ENCODE assay signal across 8 cellular contexts in genomic region chr17:39928868-39929651, GRCh38. TPM values are rescaled to one million over a fixed set of nuclear protein-coding genes. Genes with fewer than 3 reads are reported as not detected.
A peak's percentile ranks its signal among the peaks of the same experiment; 100 is the strongest.
DNase-seq lines count a peak whose midpoint lies in the region; ATAC-seq and TF ChIP-seq lines count a peak whose summit lies in the region.

No MANE protein-coding gene starts in this region.

- no peak for TF ChIP-seq CTCF in CD4-positive, alpha-beta T cell (IDR thresholded peaks at IDR 0.05)
- TF ChIP-seq CTCF in astrocyte of the spinal cord (IDR thresholded peaks at IDR 0.05; ENCODE audit: low read depth, low read length): no peak

- H3K4me1 Mint-ChIP-seq in CD4-positive, alpha-beta T cell (ENCODE audit: low read depth): peaks cover 40% of the 10 kb centered on the region

- no peak overlapping the region for H3K4me3 ChIP-seq in astrocyte of the spinal cord (ENCODE audit: low read depth, low read length)

- POLR2A ChIA-PET in CD4-positive, alpha-beta T cell (lab: Charles Lee): interaction anchor here (0.9 kb wide), 1 partner anchor 122 kb away, joined by 3 read pairs; no protein-coding TSS in a partner anchor

- CTCF ChIA-PET in CD4-positive, alpha-beta T cell (lab: Charles Lee): interaction anchor here (1.6 kb wide), 1 partner anchor 19 kb away, joined by 4 read pairs; no protein-coding TSS in a partner anchor

- no peak overlapping the region for H3K27ac Mint-ChIP-seq in CD4-positive, alpha-beta T cell

- ATAC-seq in CD4-positive, alpha-beta T cell (ENCODE audit: poor library complexity): no peak
- no peak for ATAC-seq in HG02973 (IDR thresholded peaks at IDR 0.05; ENCODE audit: unreplicated experiment)

- H3K27ac ChIP-seq in CD4-positive, alpha-beta T cell (ENCODE audit: low read depth, low read length): no peak overlapping the region

- H3K9me3 ChIP-seq in CD4-positive, alpha-beta T cell (ENCODE audit: control insufficient read depth, low read length): no peaks in the 10 kb centered on the region

- H3K4me3 Mint-ChIP-seq in CD4-positive, alpha-beta T cell: peak overlapping the region; percentile 51

- H3K27me3 ChIP-seq in CD4-positive, alpha-beta T cell (ENCODE audit: control insufficient read depth, insufficient read depth, low read length): no peaks in the 10 kb centered on the region

- H3K27me3 Mint-ChIP-seq in CD4-positive, alpha-beta T cell: no peaks in the 10 kb centered on the region

- H3K9me3 Mint-ChIP-seq in CD4-positive, alpha-beta T cell: no peaks in the 10 kb centered on the region

- in situ Hi-C loops in astrocyte of the spinal cord (cut with HindIII; ENCODE audit: low sequenced_read_pairs): no loop called here

- DNase-seq in CD4-positive, alpha-beta T cell: no peak
- peak; percentile 90 for DNase-seq in LHCN-M2 (ENCODE audit: low read depth)
- DNase-seq in astrocyte of the spinal cord (ENCODE audit: low read depth, low spot score): peak; percentile 94
- DNase-seq in lung microvascular endothelial cell (ENCODE audit: low read depth in 2 of 2): peak; percentile 61 to 93
- DNase-seq in activated gamma-delta T cell (lab: John Stamatoyannopoulos, UW): no peak
- no peak for DNase-seq in KG1 (lab: John Stamatoyannopoulos, UW)
- no peak for DNase-seq in NAMALWA (ENCODE audit: low spot score)

- intact Hi-C loops in CD4-positive, alpha-beta T cell (cut with DNase I, micrococcal nuclease): loop anchor here (2.0 to 10.0 kb wide), 7 partner anchors 33 to 474 kb away; partner anchors contain the start of genes GSDMA (in 1 of the 2), MED1 (in 1 of the 2) and MED24 (in 1 of the 2)

- peaks cover 28% of the 10 kb centered on the region for H3K36me3 Mint-ChIP-seq in CD4-positive, alpha-beta T cell (ENCODE audit: low read depth)

RNA-seq across cellular contexts. Expression of gene LRRC3C, which starts 1.5 kb away (rescaled TPM):
- not detected for total RNA-seq in CD4-positive, alpha-beta T cell
- total RNA-seq in LHCN-M2 (2014; rRNA removed): not detected in 2 replicates
- polyA plus RNA-seq in LHCN-M2 (2012): not detected
- not detected in 2 replicates for total RNA-seq in lung microvascular endothelial cell

RNA-seq across cellular contexts. Expression of gene ORMDL3, which starts 1.7 kb away (rescaled TPM):
- 100 to 1,000 TPM; 103 to 105 TPM for total RNA-seq in CD4-positive, alpha-beta T cell
- total RNA-seq in LHCN-M2 (2014; rRNA removed) (29.0 and 31.7 TPM in 2 replicates), lung microvascular endothelial cell (25.9 and 38.5 TPM in 2 replicates)
- 54.9 TPM for polyA plus RNA-seq in LHCN-M2 (2012)

RNA-seq across cellular contexts. Expression of gene GSDMB, which starts 10.6 kb away (rescaled TPM):
- total RNA-seq in CD4-positive, alpha-beta T cell: 10 to 100 TPM; 22.3 to 22.7 TPM
- total RNA-seq in LHCN-M2 (2014; rRNA removed): 0.98 and 1.8 TPM in 2 replicates
- 0.94 TPM for polyA plus RNA-seq in LHCN-M2 (2012)
- total RNA-seq in lung microvascular endothelial cell: 1.6 and 1.7 TPM in 2 replicates

RNA-seq across cellular contexts. Expression of gene GSDMA, which starts 33.7 kb away (rescaled TPM):
- total RNA-seq in CD4-positive, alpha-beta T cell: under 1 TPM in 1 of 2 experiments, not detected in 1; 0.14 TPM
- total RNA-seq in LHCN-M2 (2014; rRNA removed): not detected in 2 replicates
- polyA plus RNA-seq in LHCN-M2 (2012): not detected
- not detected in 2 replicates for total RNA-seq in lung microvascular endothelial cell

RNA-seq across cellular contexts. Expression of gene PSMD3, which starts 51.5 kb away (rescaled TPM):
- total RNA-seq in CD4-positive, alpha-beta T cell: 10 to 100 TPM; 66.7 to 71.9 TPM
- total RNA-seq in LHCN-M2 (2014; rRNA removed) (153 and 159 TPM in 2 replicates), lung microvascular endothelial cell (66.5 and 84.3 TPM in 2 replicates)
- polyA plus RNA-seq in LHCN-M2 (2012): 127 TPM

Comparison
In these comparisons a context has a peak if more than half of its experiments do, and no peak if none do; other contexts are left out.
1. DNase-seq: peak in LHCN-M2 (single experiment), astrocyte of the spinal cord (single experiment) and lung microvascular endothelial cell (2 of 2); none in CD4-positive, alpha-beta T cell (0 of 10), activated gamma-delta T cell (single experiment), KG1 (single experiment) and NAMALWA (single experiment).